ENCODE assay signal across 15 cellular contexts in genomic region chr21:40373760-40374159, GRCh38.
DNase-seq lines count a peak whose midpoint lies in the region; ATAC-seq, FAIRE-seq and TF ChIP-seq lines count a peak whose summit lies in the region.
"Had no signal": no experiment of that assay in that cellular context is flagged by ENCODE, and none has a peak within 500 bp of the region (broad histone marks: within the 10 kb centered on the region; RNA-seq: fewer than 3 reads in every experiment).

No MANE protein-coding gene starts in this region.

- H3K9me2 ChIP-seq in OCI-LY7 (ENCODE audit: insufficient read depth, low read length): no peaks in the 10 kb centered on the region

- H3K4me2 ChIP-seq in OCI-LY7 (ENCODE audit: low read length): no peak overlapping the region
- H3K4me2 ChIP-seq: A549 had no signal

- no peaks in the 10 kb centered on the region for H3K79me2 ChIP-seq in OCI-LY7 (ENCODE audit: insufficient read depth, low read depth, low read length)

- H4K20me1 ChIP-seq in OCI-LY7 (ENCODE audit: insufficient read depth, low read length): no peaks in the 10 kb centered on the region

- H3K27ac ChIP-seq in foreskin keratinocyte (no peak overlapping the region), OCI-LY7 (ENCODE audit: low read depth, low read length, poor library complexity, severe bottlenecking) (no peak overlapping the region)
- H3K27ac ChIP-seq: A549, C4-2B, HL-60 had no signal

- no peak for FAIRE-seq in bronchial epithelial cell (lab: Jason Lieb, UNC)
- FAIRE-seq: A549, GM12878, GM18507 had no signal

- TF ChIP-seq CTCF in bronchial epithelial cell (IDR thresholded peaks at IDR 0.05; ENCODE audit: insufficient read depth, low read length, severe bottlenecking) (no peak), foreskin keratinocyte (conservative IDR thresholded peaks at IDR 0.05) (no peak), OCI-LY7 (conservative IDR thresholded peaks at IDR 0.05; ENCODE audit: low read length) (no peak)

- intact Hi-C loops in OCI-LY7 (cut with micrococcal nuclease; ENCODE audit: unreplicated experiment): no loop called here

- BruUV-seq in OCI-LY7 (replicated peaks; lab: Mats Ljungman, UMichigan): no TSS peak

- H2AFZ ChIP-seq in OCI-LY7 (ENCODE audit: low read length): no peak overlapping the region

- DNase-seq in adipocyte (ENCODE audit: low read depth) (peak; percentile 48), bronchial epithelial cell (ENCODE audit: low read depth) (peak; percentile 57), foreskin keratinocyte (peak; percentile 16 to 56), DMS114 treated with DMSO at 0.1 percent for 48 hours (lab: John Stamatoyannopoulos, UW; ENCODE audit: unreplicated experiment) (no peak), OCI-LY7 (ENCODE audit: low spot score) (no peak)
- DNase-seq in effector CD8-positive, alpha-beta T cell (lab: John Stamatoyannopoulos, UW): no peak
- DNase-seq: BE2C; CD4-positive, alpha-beta memory T cell; DMS153; HCEC 1CT had no signal

- H3K9ac ChIP-seq in adipocyte (ENCODE audit: low read length): no peak overlapping the region

- peak; percentile 66 for ATAC-seq in foreskin keratinocyte
- ATAC-seq: A549, GM12878 had no signal

- CTCF ChIA-PET in OCI-LY7 (lab: Charles Lee; ENCODE audit: unreplicated experiment): no interaction called here

- POLR2A ChIA-PET in OCI-LY7 (lab: Charles Lee): interaction anchor here (0.7 kb wide), 1 partner anchor 102 kb away, joined by 3 read pairs; no protein-coding TSS in a partner anchor

- H3K4me1 ChIP-seq in adipocyte (ENCODE audit: control insufficient read depth, insufficient read depth, low read length): no peaks in the 10 kb centered on the region
- H3K4me1 ChIP-seq in foreskin keratinocyte: peaks cover 4% of the 10 kb centered on the region
- H3K4me1 ChIP-seq in OCI-LY7 (ENCODE audit: insufficient read depth, low read length, poor library complexity, severe bottlenecking): no peaks in the 10 kb centered on the region
- H3K4me1 ChIP-seq: A549, BE2C had no signal

- no peaks in the 10 kb centered on the region for H3K36me3 ChIP-seq in adipocyte (ENCODE audit: control insufficient read depth, insufficient read depth, low read length, severe bottlenecking)
- no peaks in the 10 kb centered on the region for H3K36me3 ChIP-seq in bronchial epithelial cell (ENCODE audit: control insufficient read depth, insufficient read depth, low read length)
- H3K36me3 ChIP-seq in OCI-LY7 (ENCODE audit: insufficient read depth, low read length): no peaks in the 10 kb centered on the region
- H3K36me3 ChIP-seq: BE2C had no signal

- H3K9me3 ChIP-seq in adipocyte (ENCODE audit: control insufficient read depth, low read length): no peaks in the 10 kb centered on the region
- 0 out of 2 replicates have a peak, but pooled peaks cover 6% of the 10 kb centered on the region for H3K9me3 ChIP-seq in OCI-LY7 (ENCODE audit: low read length)
- H3K9me3 ChIP-seq: A549, BE2C had no signal

- no peaks in the 10 kb centered on the region for H3K27me3 ChIP-seq in adipocyte (replicated peaks; ENCODE audit: control insufficient read depth, insufficient read depth, low read length)
- no peaks in the 10 kb centered on the region for H3K27me3 ChIP-seq in bronchial epithelial cell (ENCODE audit: control insufficient read depth, insufficient read depth, low read length)
- no peaks in the 10 kb centered on the region for H3K27me3 ChIP-seq in foreskin keratinocyte
- H3K27me3 ChIP-seq: BE2C had no signal

- H3K4me3 ChIP-seq in adipocyte (ENCODE audit: low read length) (no peak overlapping the region), bronchial epithelial cell (ENCODE audit: low read depth, low read length) (no peak overlapping the region), OCI-LY7 (ENCODE audit: low read depth, low read length, poor library complexity, severe bottlenecking) (no peak overlapping the region)
- H3K4me3 ChIP-seq: A549, GM12878 had no signal

Comparison
In these comparisons a context has a peak if more than half of its experiments do, and no peak if none do; other contexts are left out.
1. DNase-seq: peak in adipocyte (single experiment), bronchial epithelial cell (single experiment) and foreskin keratinocyte (2 of 2); none in effector CD8-positive, alpha-beta T cell (single experiment), DMS114 treated with DMSO at 0.1 percent for 48 hours (single experiment) and OCI-LY7 (single experiment).